In the genomic region with DNA sequence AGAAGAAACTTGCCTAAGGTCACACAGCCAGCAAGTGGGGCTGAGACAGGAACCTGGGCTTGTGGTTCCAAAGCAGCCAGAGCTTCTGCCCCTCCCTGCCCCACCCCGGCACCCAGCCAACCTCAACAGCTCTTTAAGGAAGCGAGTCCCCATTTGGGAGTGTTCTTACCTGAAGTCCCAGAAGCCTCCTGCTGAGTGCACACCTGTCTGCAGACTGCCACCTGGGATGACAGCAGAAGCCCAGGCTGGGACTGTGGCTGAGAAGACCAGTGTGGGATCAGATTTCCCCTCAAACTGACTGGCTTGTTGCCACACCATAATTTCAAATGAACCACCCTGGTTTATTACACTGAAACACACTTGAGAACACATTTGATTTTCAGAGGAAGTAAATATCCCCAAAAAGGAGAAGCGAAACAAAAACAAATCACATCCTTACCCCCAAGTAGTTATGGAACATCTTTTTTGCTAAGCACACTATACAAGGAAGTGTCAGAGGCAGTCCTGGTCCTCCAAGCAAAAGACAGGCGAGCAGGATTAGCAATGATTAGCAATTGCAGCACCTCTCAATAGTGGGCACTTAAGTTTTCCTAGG, we compare ENCODE assay signal across 8 cellular contexts. TPM values are rescaled to one million over a fixed set of nuclear protein-coding genes. Genes with fewer than 3 reads are reported as not detected.
DNase-seq lines count a peak whose midpoint lies in the region; ATAC-seq and TF ChIP-seq lines count a peak whose summit lies in the region.

No MANE protein-coding gene starts in this region.

- ATAC-seq in GM21390 (IDR thresholded peaks at IDR 0.05; ENCODE audit: unreplicated experiment) (peak; percentile 51), GM18873 (IDR thresholded peaks at IDR 0.05; ENCODE audit: low FRiP score, unreplicated experiment) (no peak)

- peaks cover 5% of the 10 kb centered on the region for H3K4me1 ChIP-seq in hepatocyte (ENCODE audit: insufficient read depth)

- no peak overlapping the region for H3K27ac ChIP-seq in hepatocyte

- no peaks in the 10 kb centered on the region for H3K27me3 ChIP-seq in hepatocyte

- no peak overlapping the region for H3K4me3 ChIP-seq in hepatocyte

- H3K9me3 ChIP-seq in hepatocyte (ENCODE audit: low read depth): no peaks in the 10 kb centered on the region

- H3K36me3 ChIP-seq in hepatocyte (replicated peaks; ENCODE audit: insufficient read depth, low read depth): no peaks in the 10 kb centered on the region

- no peaks in the 10 kb centered on the region for H3K9me2 ChIP-seq in hepatocyte (replicated peaks; ENCODE audit: insufficient read depth)

- H4K20me1 ChIP-seq in hepatocyte (ENCODE audit: insufficient read depth, poor library complexity, severe bottlenecking): no peaks in the 10 kb centered on the region

- no peak for TF ChIP-seq CTCF in hepatocyte (IDR thresholded peaks at IDR 0.05; ENCODE audit: poor library complexity)

- 84% methylated on average over 4 of the region's 4 CpGs for WGBS in hepatocyte (ENCODE audit: low lambda C conversion rate, missing lambda C conversion rate)

- H2AFZ ChIP-seq in hepatocyte: no peak overlapping the region

- H3K79me2 ChIP-seq in hepatocyte: no peaks in the 10 kb centered on the region

- DNase-seq in CD1c-positive myeloid dendritic cell (ENCODE audit: extremely low spot score) (peak; percentile 87), NCI-H1105 treated with DMSO at 0.1 percent for 48 hours (lab: John Stamatoyannopoulos, UW) (peak; percentile 97), cerebellar cortex (ENCODE audit: low spot score) (peak; percentile 62), NCI-H446 (lab: John Stamatoyannopoulos, UW) (no peak), GM19238 (ENCODE audit: insufficient read length, low spot score) (no peak), hepatocyte (ENCODE audit: low spot score) (no peak)

- no peak overlapping the region for H3K4me2 ChIP-seq in hepatocyte

RNA-seq across cellular contexts. Expression of gene RIN3, which starts 6.3 kb away (rescaled TPM):
- 4.2 and 4.7 TPM in 2 replicates for total RNA-seq in hepatocyte
- polyA plus RNA-seq in hepatocyte: 8.6 and 11.8 TPM in 2 replicates

Comparison
In these comparisons a context has a peak if more than half of its experiments do, and no peak if none do; other contexts are left out.
1. DNase-seq: peak in CD1c-positive myeloid dendritic cell (single experiment), NCI-H1105 treated with DMSO at 0.1 percent for 48 hours (single experiment) and cerebellar cortex (single experiment); none in NCI-H446 (0 of 2), GM19238 (single experiment) and hepatocyte (single experiment).